In the genomic region with DNA sequence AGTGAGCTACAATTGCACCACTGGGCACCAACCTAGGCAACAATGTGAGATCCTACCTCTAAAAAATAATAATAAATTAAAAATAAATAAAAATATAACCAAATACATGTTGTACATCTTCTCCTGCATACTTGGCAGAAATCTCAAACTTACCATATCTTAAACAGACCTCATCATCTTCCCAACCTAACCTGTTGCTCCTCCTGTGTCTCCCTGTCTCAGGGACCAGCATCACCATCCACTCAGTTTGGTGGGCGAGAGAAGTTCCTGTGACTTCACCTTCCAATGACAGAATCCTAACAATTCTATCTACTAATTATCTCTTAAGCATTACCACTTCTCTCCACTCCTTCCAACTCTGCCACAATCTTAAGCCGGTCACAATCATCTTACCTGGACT, we compare ENCODE assay signal across 1 cellular context.
TF ChIP-seq lines count a peak whose summit lies in the region.

No MANE protein-coding gene starts in this region.

TF ChIP-seq in WTC11, 78 proteins besides CTCF, POLR2A, EP300 and RAD21 (continued from another document):
- TF ChIP-seq, protein P1, sequence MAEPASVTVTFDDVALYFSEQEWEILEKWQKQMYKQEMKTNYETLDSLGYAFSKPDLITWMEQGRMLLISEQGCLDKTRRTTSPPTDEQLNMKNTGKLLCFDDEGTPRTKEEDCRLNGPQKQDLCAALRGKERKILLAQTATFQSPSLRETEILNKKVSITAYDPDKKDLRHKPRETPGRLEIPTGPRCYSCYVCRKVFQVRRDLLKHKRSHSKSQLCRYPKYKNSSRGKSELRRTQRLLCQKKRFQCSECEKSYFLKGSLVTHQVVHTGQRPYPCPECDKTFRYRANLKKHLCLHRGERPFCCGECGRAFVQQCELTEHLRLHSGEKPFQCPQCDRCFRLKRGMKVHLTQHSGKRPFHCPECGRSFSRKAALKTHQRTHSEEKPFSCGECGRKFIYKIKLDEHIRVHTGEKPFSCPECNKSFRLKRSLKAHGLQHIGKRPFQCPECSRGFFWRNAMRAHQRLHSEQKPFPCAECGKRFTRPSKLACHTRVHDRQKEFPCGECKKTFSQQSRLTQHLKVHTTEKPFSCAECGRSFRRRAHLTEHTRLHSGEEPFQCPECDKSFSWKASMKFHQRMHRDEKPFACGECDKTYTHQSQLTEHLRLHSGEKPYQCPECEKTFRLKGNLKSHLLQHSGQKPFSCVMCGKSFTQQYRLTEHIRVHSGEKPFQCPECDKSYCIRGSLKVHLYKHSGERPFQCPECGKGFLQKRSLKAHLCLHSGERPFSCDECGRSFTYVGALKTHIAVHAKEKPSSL (CRISPR knock-in tag; conservative IDR thresholded peaks at IDR 0.05) = no peak
- no peak for TF ChIP-seq ELF4 (CRISPR knock-in tag; IDR thresholded peaks at IDR 0.05; ENCODE audit: low read depth)
- TF ChIP-seq NR1H2 (CRISPR knock-in tag; IDR thresholded peaks at IDR 0.05) = no peak
TF ChIP-seq in WTC11: peak in this region for 0.
